ENCODE assay signal across 8 cellular contexts in genomic region chr17:63697341-63698286, GRCh38. TPM values are rescaled to one million over a fixed set of nuclear protein-coding genes. Genes with fewer than 3 reads are reported as not detected.
DNase-seq lines count a peak whose midpoint lies in the region; ATAC-seq and TF ChIP-seq lines count a peak whose summit lies in the region.

No MANE protein-coding gene starts in this region.

- no peak overlapping the region for H2AFZ ChIP-seq in DND-41 (ENCODE audit: low read depth, low read length)

- no peaks in the 10 kb centered on the region for H3K27me3 ChIP-seq in DND-41 (ENCODE audit: insufficient read depth, low read length, poor library complexity)

- TF ChIP-seq CTCF in DND-41 (IDR thresholded peaks at IDR 0.05; ENCODE audit: borderline replicate concordance, extremely low read depth, low read length, poor library complexity, severe bottlenecking) (peak; percentile 87), omental fat pad (IDR thresholded peaks at IDR 0.05) (no peak)

- WGBS in mesodermal cell (ENCODE audit: insufficient coverage in 2 of 2), 2 experiments = 83% methylated on average over 12 to 13 of the region's 22 CpGs

- H3K4me1 Mint-ChIP-seq in central memory CD8-positive, alpha-beta T cell = peaks cover 71% of the 10 kb centered on the region

- H3K4me3 ChIP-seq in DND-41 (ENCODE audit: low read depth in 1 of 2, low read length in 2 of 2) (peak overlapping the region in 1 of 2 experiments; percentile 63; a peak in 2 of 4 replicates), mesodermal cell (ENCODE audit: extremely low read depth, insufficient read depth, low read length, poor library complexity, severe bottlenecking) (peak overlapping the region; percentile 77)

- peak overlapping the region; percentile 92 for H3K4me3 Mint-ChIP-seq in central memory CD8-positive, alpha-beta T cell

- H3K9me3 ChIP-seq in DND-41 (ENCODE audit: insufficient read depth, low read length, severe bottlenecking) (no peaks in the 10 kb centered on the region), mesodermal cell (ENCODE audit: control insufficient read depth, low read length) (no peaks in the 10 kb centered on the region)

- peaks cover 12% of the 10 kb centered on the region for H3K79me2 ChIP-seq in DND-41 (ENCODE audit: insufficient read depth, low read length)

- peak overlapping the region; percentile 97 for H3K4me2 ChIP-seq in DND-41 (ENCODE audit: insufficient read depth, low read length)

- peak overlapping the region; percentile 95 for H3K27ac Mint-ChIP-seq in central memory CD8-positive, alpha-beta T cell (ENCODE audit: low read depth)

- H4K20me1 ChIP-seq in DND-41 (ENCODE audit: insufficient read depth, low read length) = peaks cover 40% of the 10 kb centered on the region

- H3K9me3 Mint-ChIP-seq in central memory CD8-positive, alpha-beta T cell = no peaks in the 10 kb centered on the region

- peaks cover 35% of the 10 kb centered on the region for H3K4me1 ChIP-seq in DND-41 (ENCODE audit: insufficient read depth, low read length)
- peaks cover 29% of the 10 kb centered on the region for H3K4me1 ChIP-seq in mesodermal cell (ENCODE audit: control insufficient read depth, insufficient read depth, low read length, poor library complexity, severe bottlenecking)

- H3K27me3 Mint-ChIP-seq in central memory CD8-positive, alpha-beta T cell = no peaks in the 10 kb centered on the region

- H3K36me3 ChIP-seq in DND-41 (ENCODE audit: insufficient read depth, low read length) (peaks cover 58% of the 10 kb centered on the region), mesodermal cell (ENCODE audit: control insufficient read depth, insufficient read depth, low read length) (peaks cover 49% of the 10 kb centered on the region)

- DNase-seq in DND-41 = peak; percentile 78
- DNase-seq in NCI-H1105 (lab: John Stamatoyannopoulos, UW) = peak; percentile 8
- peak; percentile 83 to 88 for DNase-seq in central memory CD8-positive, alpha-beta T cell (ENCODE audit: low spot score in 2 of 2)
- peak; percentile 69 for DNase-seq in stimulated activated naive CD4-positive, alpha-beta T cell treated with Interleukin-2 at 50 U/mL for 16 hours (lab: John Stamatoyannopoulos, UW)
- DNase-seq in omental fat pad (ENCODE audit: low spot score) = no peak

- peaks cover 76% of the 10 kb centered on the region for H3K36me3 Mint-ChIP-seq in central memory CD8-positive, alpha-beta T cell (ENCODE audit: insufficient read depth)

- peak overlapping the region; percentile 74 for H3K27ac ChIP-seq in DND-41 (ENCODE audit: low read length)
- H3K27ac ChIP-seq in mesodermal cell (ENCODE audit: low read depth, low read length, severe bottlenecking) = no peak overlapping the region

- H3K9ac ChIP-seq in DND-41 (ENCODE audit: low read depth, low read length) = peak overlapping the region; percentile 90

- ATAC-seq in DND-41 (ENCODE audit: insufficient read depth, low read depth) = peak; percentile 20
- ATAC-seq in GM21423 (IDR thresholded peaks at IDR 0.05; ENCODE audit: unreplicated experiment) = peak; percentile 19
- peak; percentile 53 to 55 for ATAC-seq in activated CD4-positive, CD25-positive, alpha-beta regulatory T cell treated with anti-CD3 and anti-CD28 coated beads, Interleukin-2, amount 50 U/mL, for 24 hours
- peak; percentile 37 for ATAC-seq in central memory CD8-positive, alpha-beta T cell (replicated peaks; ENCODE audit: extremely low read depth, poor library complexity, severe bottlenecking)
- ATAC-seq in omental fat pad (ENCODE audit: low FRiP score) = no peak

RNA-seq across cellular contexts. Expression of gene LIMD2, which starts 2.3 kb away (rescaled TPM):
- 115 TPM for polyA plus RNA-seq in mesodermal cell (2013, experiment 1 of 2)
- 93.5 TPM for polyA plus RNA-seq in mesodermal cell (2013, experiment 2 of 2)
- 10 to 100 TPM in 2 of 4 donors, 1 to 10 TPM in 2; 4.4 to 44.9 (median 16.5) TPM for total RNA-seq in omental fat pad

RNA-seq across cellular contexts. Expression of gene STRADA, which starts 44.0 kb away (rescaled TPM):
- polyA plus RNA-seq in mesodermal cell (2013, experiment 1 of 2) = 25.5 TPM
- polyA plus RNA-seq in mesodermal cell (2013, experiment 2 of 2) = 23.4 TPM
- total RNA-seq in omental fat pad = 10 to 100 TPM; 16.5 to 32.3 (median 22.4) TPM
